ENCODE assay signal across 15 cellular contexts in genomic region chr18:2805970-2806943, GRCh38. TPM values are rescaled to one million over a fixed set of nuclear protein-coding genes. Genes with fewer than 3 reads are reported as not detected.
DNase-seq lines count a peak whose midpoint lies in the region; ATAC-seq and TF ChIP-seq lines count a peak whose summit lies in the region.
"Had no signal": no experiment of that assay in that cellular context is flagged by ENCODE, and none has a peak within 500 bp of the region (broad histone marks: within the 10 kb centered on the region; RNA-seq: fewer than 3 reads in every experiment).

No MANE protein-coding gene starts in this region.

- peak overlapping the region; percentile 7 for H3K27ac Mint-ChIP-seq in activated naive CD4-positive, alpha-beta T cell treated with anti-CD3 and anti-CD28 coated beads for 36 hours
- H3K27ac Mint-ChIP-seq: activated naive CD8-positive, alpha-beta T cell treated with anti-CD3 and anti-CD28 coated beads for 36 hours; type B pancreatic cell had no signal

- no peak overlapping the region for H3K4me3 ChIP-seq in fibroblast of pulmonary artery (replicated peaks; ENCODE audit: low read depth, low read length)
- H3K4me3 ChIP-seq in WERI-Rb-1 (ENCODE audit: low read depth, low read length) = no peak overlapping the region
- no peak overlapping the region for H3K4me3 ChIP-seq in tibial nerve

- no peak for DNase-seq in activated naive CD4-positive, alpha-beta T cell treated with anti-CD3 and anti-CD28 coated beads for 36 hours
- DNase-seq in activated naive CD4-positive, alpha-beta T cell treated with anti-CD3 and anti-CD28 coated beads, Interleukin-2, amount 50 U/mL, for 16 hours = no peak
- DNase-seq in RKO (ENCODE audit: low spot score) = peak; percentile 20
- peak; percentile 29 for DNase-seq in fibroblast of pulmonary artery (ENCODE audit: low read depth)
- peak; percentile 17 for DNase-seq in smooth muscle cell of the brain vasculature (ENCODE audit: low read depth, low spot score)
- DNase-seq in WERI-Rb-1 = no peak
- DNase-seq in tibial nerve (ENCODE audit: low spot score in 2 of 2) = no peak
- DNase-seq: activated naive CD8-positive, alpha-beta T cell treated with anti-CD3 and anti-CD28 coated beads for 36 hours; AML-193; effector memory CD4-positive, alpha-beta T cell; NCI-H187 treated with DMSO at 0.1 percent for 48 hours; right cardiac atrium; T-cell had no signal

- peaks cover 21% of the 10 kb centered on the region for H3K9me3 Mint-ChIP-seq in activated naive CD4-positive, alpha-beta T cell treated with anti-CD3 and anti-CD28 coated beads for 36 hours

- TF ChIP-seq CTCF in fibroblast of pulmonary artery (IDR thresholded peaks at IDR 0.05; ENCODE audit: low read length, missing control alignments) (no peak), WERI-Rb-1 (IDR thresholded peaks at IDR 0.05; ENCODE audit: low read depth, low read length) (no peak), tibial nerve (IDR thresholded peaks at IDR 0.05) (no peak)

- H3K9me3 ChIP-seq in WERI-Rb-1 (ENCODE audit: severe bottlenecking) (peaks cover 4% of the 10 kb centered on the region), tibial nerve (peaks cover 0 to 18% (median 3%) of the 10 kb centered on the region in 4 donors)

- H3K27me3 Mint-ChIP-seq in activated naive CD4-positive, alpha-beta T cell treated with anti-CD3 and anti-CD28 coated beads for 36 hours (ENCODE audit: low read depth) = no peaks in the 10 kb centered on the region
- H3K27me3 Mint-ChIP-seq: activated naive CD8-positive, alpha-beta T cell treated with anti-CD3 and anti-CD28 coated beads for 36 hours; T-cell; type B pancreatic cell had no signal

- no peak for TF ChIP-seq POLR2A in tibial nerve (IDR thresholded peaks at IDR 0.05)

- no peak for ATAC-seq in GM19324 (IDR thresholded peaks at IDR 0.05; ENCODE audit: low FRiP score, unreplicated experiment)
- ATAC-seq: right cardiac atrium had no signal

- H3K36me3 Mint-ChIP-seq in activated naive CD4-positive, alpha-beta T cell treated with anti-CD3 and anti-CD28 coated beads for 36 hours (ENCODE audit: low read depth) = peaks cover 11% of the 10 kb centered on the region

- no peak for TF ChIP-seq EP300 in tibial nerve (IDR thresholded peaks at IDR 0.05)

- no peaks in the 10 kb centered on the region for H3K4me1 Mint-ChIP-seq in activated naive CD4-positive, alpha-beta T cell treated with anti-CD3 and anti-CD28 coated beads for 36 hours (ENCODE audit: low read depth)
- H3K4me1 Mint-ChIP-seq: activated naive CD8-positive, alpha-beta T cell treated with anti-CD3 and anti-CD28 coated beads for 36 hours; T-cell had no signal

- no peaks in the 10 kb centered on the region for H3K4me1 ChIP-seq in tibial nerve

- WGBS in tibial nerve, 2 donors = 90 to 93% methylated on average over 8 of the region's 8 CpGs

- H3K27me3 ChIP-seq in WERI-Rb-1 (ENCODE audit: insufficient read depth, low read depth, severe bottlenecking) (no peaks in the 10 kb centered on the region), tibial nerve (no peaks in the 10 kb centered on the region)

- intact Hi-C loops in activated naive CD4-positive, alpha-beta T cell treated with anti-CD3 and anti-CD28 coated beads for 36 hours (cut with micrococcal nuclease) = no loop called here

- CTCF ChIA-PET in activated naive CD4-positive, alpha-beta T cell treated with anti-CD3 and anti-CD28 coated beads for 36 hours (lab: Charles Lee) = interaction anchor here (0.7 kb wide), 1 partner anchor 1490 kb away, joined by 4 read pairs; no protein-coding TSS in a partner anchor

- H3K4me3 Mint-ChIP-seq in activated naive CD4-positive, alpha-beta T cell treated with anti-CD3 and anti-CD28 coated beads for 36 hours = no peak overlapping the region
- H3K4me3 Mint-ChIP-seq: activated naive CD8-positive, alpha-beta T cell treated with anti-CD3 and anti-CD28 coated beads for 36 hours; T-cell; type B pancreatic cell had no signal

- H3K36me3 ChIP-seq in WERI-Rb-1 (peaks cover 4% of the 10 kb centered on the region; the same call in 1 of the 2 replicates), tibial nerve (peaks cover 0 to 18% (median 0%) of the 10 kb centered on the region in 3 donors)

- H3K27ac ChIP-seq in WERI-Rb-1 (no peak overlapping the region), tibial nerve (no peak overlapping the region)

RNA-seq across cellular contexts. Expression of gene EMILIN2, which starts 40.5 kb away (rescaled TPM):
- total RNA-seq in activated naive CD4-positive, alpha-beta T cell treated with anti-CD3 and anti-CD28 coated beads for 36 hours = 10 to 100 TPM; 12.2 to 13.2 TPM
- total RNA-seq in tibial nerve = 10 to 100 TPM; 29.1 to 70.8 (median 36.3) TPM

Comparison
In these comparisons a context has a peak if more than half of its experiments do, and no peak if none do; other contexts are left out.
1. DNase-seq: peak in RKO (single experiment), fibroblast of pulmonary artery (single experiment) and smooth muscle cell of the brain vasculature (single experiment); none in activated naive CD4-positive, alpha-beta T cell treated with anti-CD3 and anti-CD28 coated beads for 36 hours (single experiment), activated naive CD4-positive, alpha-beta T cell treated with anti-CD3 and anti-CD28 coated beads, Interleukin-2, amount 50 U/mL, for 16 hours (single experiment), WERI-Rb-1 (single experiment) and tibial nerve (0 of 2).